Comparison of ENCODE assay signal across 8 cellular contexts in the genomic region with DNA sequence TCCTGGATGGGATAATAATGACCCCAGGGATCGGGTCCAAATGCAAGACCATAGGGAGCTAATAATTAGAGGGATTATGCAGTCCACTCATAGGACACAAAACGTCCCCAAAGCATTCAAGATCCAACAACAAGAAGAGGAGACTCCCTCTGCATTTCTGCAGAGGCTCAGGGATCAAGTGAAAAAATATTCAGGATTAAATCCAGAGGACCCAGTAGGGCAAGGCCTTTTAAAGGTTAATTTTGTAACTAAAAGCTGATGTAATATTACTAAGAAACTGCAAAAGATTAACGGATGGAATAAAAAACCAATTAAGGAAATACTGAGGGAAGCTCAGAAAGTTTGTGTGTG. TPM values are rescaled to one million over a fixed set of nuclear protein-coding genes. Genes with fewer than 3 reads are reported as not detected.
A peak's percentile ranks its signal among the peaks of the same experiment; 100 is the strongest.
DNase-seq lines count a peak whose midpoint lies in the region; ATAC-seq, FAIRE-seq and TF ChIP-seq lines count a peak whose summit lies in the region.

No MANE protein-coding gene starts in this region.

- TF ChIP-seq EP300 in suprapubic skin (IDR thresholded peaks at IDR 0.05), result no peak

- H3K9me3 Mint-ChIP-seq in T-helper 1 cell treated with Interleukin-12 subunit alpha and Interleukin-12 subunit beta and Interleukin-4 antibody, amounts not matched to agents 30 μg/mL and 1 μg/mL, for 36 hours, result no peaks in the 10 kb centered on the region
- H3K9me3 Mint-ChIP-seq in activated T-helper 1 cell treated with anti-CD3 and anti-CD28 coated beads, Interleukin-12 subunit alpha, Interleukin-12 subunit beta, Interleukin-2, Interleukin-4 antibody, amounts not matched to agents 30 ng/mL and 10 ng/mL and 1 ng/mL, durations not matched to agents 14 hours and 24 hours and 36 hours, result no peaks in the 10 kb centered on the region

- peak overlapping the region; percentile 85 to 87 for H3K27ac ChIP-seq in kidney (ENCODE audit: low read depth in 2 of 2, low read length in 2 of 2)
- H3K27ac ChIP-seq in suprapubic skin, result peak overlapping the region; percentile 51

- TF ChIP-seq POLR2A in suprapubic skin (IDR thresholded peaks at IDR 0.05), result no peak
- TF ChIP-seq POLR2A in GM12891 (IDR thresholded peaks at IDR 0.05; ENCODE audit: low read depth, low read length), result no peak

- no peak for TF ChIP-seq CTCF in kidney (IDR thresholded peaks at IDR 0.05; ENCODE audit: borderline replicate concordance, extremely low read depth, insufficient read depth)
- no peak for TF ChIP-seq CTCF in suprapubic skin (IDR thresholded peaks at IDR 0.05)

- H3K4me1 ChIP-seq in kidney (ENCODE audit: control insufficient read depth in 1 of 2, insufficient read depth in 1 of 2, low read depth in 1 of 2, low read length in 2 of 2), result peaks cover 14 to 17% of the 10 kb centered on the region in 2 donors
- peaks cover 43% of the 10 kb centered on the region for H3K4me1 ChIP-seq in suprapubic skin

- H3K36me3 Mint-ChIP-seq in T-helper 1 cell treated with Interleukin-12 subunit alpha and Interleukin-12 subunit beta and Interleukin-4 antibody, amounts not matched to agents 30 μg/mL and 1 μg/mL, for 36 hours (ENCODE audit: low read depth), result peaks cover 14% of the 10 kb centered on the region
- peaks cover 6% of the 10 kb centered on the region for H3K36me3 Mint-ChIP-seq in activated T-helper 1 cell treated with anti-CD3 and anti-CD28 coated beads, Interleukin-12 subunit alpha, Interleukin-12 subunit beta, Interleukin-2, Interleukin-4 antibody, amounts not matched to agents 30 ng/mL and 10 ng/mL and 1 ng/mL, durations not matched to agents 14 hours and 24 hours and 36 hours (ENCODE audit: low read depth)

- H3K4me1 Mint-ChIP-seq in T-helper 1 cell treated with Interleukin-12 subunit alpha and Interleukin-12 subunit beta and Interleukin-4 antibody, amounts not matched to agents 30 μg/mL and 1 μg/mL, for 36 hours (ENCODE audit: low read depth), result peaks cover 38% of the 10 kb centered on the region
- H3K4me1 Mint-ChIP-seq in activated T-helper 1 cell treated with anti-CD3 and anti-CD28 coated beads, Interleukin-12 subunit alpha, Interleukin-12 subunit beta, Interleukin-2, Interleukin-4 antibody, amounts not matched to agents 30 ng/mL and 10 ng/mL and 1 ng/mL, durations not matched to agents 14 hours and 24 hours and 36 hours (ENCODE audit: low read depth), result peaks cover 41% of the 10 kb centered on the region

- WGBS in suprapubic skin, result 12% methylated on average over 3 of the region's 3 CpGs

- peak overlapping the region; percentile 95 for H3K27ac Mint-ChIP-seq in T-helper 1 cell treated with Interleukin-12 subunit alpha and Interleukin-12 subunit beta and Interleukin-4 antibody, amounts not matched to agents 30 μg/mL and 1 μg/mL, for 36 hours
- peak overlapping the region; percentile 97 for H3K27ac Mint-ChIP-seq in activated T-helper 1 cell treated with anti-CD3 and anti-CD28 coated beads, Interleukin-12 subunit alpha, Interleukin-12 subunit beta, Interleukin-2, Interleukin-4 antibody, amounts not matched to agents 30 ng/mL and 10 ng/mL and 1 ng/mL, durations not matched to agents 14 hours and 24 hours and 36 hours

- H3K27me3 Mint-ChIP-seq in T-helper 1 cell treated with Interleukin-12 subunit alpha and Interleukin-12 subunit beta and Interleukin-4 antibody, amounts not matched to agents 30 μg/mL and 1 μg/mL, for 36 hours (ENCODE audit: low read depth), result no peaks in the 10 kb centered on the region
- H3K27me3 Mint-ChIP-seq in activated T-helper 1 cell treated with anti-CD3 and anti-CD28 coated beads, Interleukin-12 subunit alpha, Interleukin-12 subunit beta, Interleukin-2, Interleukin-4 antibody, amounts not matched to agents 30 ng/mL and 10 ng/mL and 1 ng/mL, durations not matched to agents 14 hours and 24 hours and 36 hours (ENCODE audit: insufficient read depth), result peaks cover 1% of the 10 kb centered on the region

- no peaks in the 10 kb centered on the region for H3K36me3 ChIP-seq in kidney (ENCODE audit: control insufficient read depth in 1 of 2, insufficient read depth in 2 of 2, low read length in 2 of 2)
- no peaks in the 10 kb centered on the region for H3K36me3 ChIP-seq in suprapubic skin

- H3K4me3 Mint-ChIP-seq in T-helper 1 cell treated with Interleukin-12 subunit alpha and Interleukin-12 subunit beta and Interleukin-4 antibody, amounts not matched to agents 30 μg/mL and 1 μg/mL, for 36 hours, result peak overlapping the region; percentile 97
- H3K4me3 Mint-ChIP-seq in activated T-helper 1 cell treated with anti-CD3 and anti-CD28 coated beads, Interleukin-12 subunit alpha, Interleukin-12 subunit beta, Interleukin-2, Interleukin-4 antibody, amounts not matched to agents 30 ng/mL and 10 ng/mL and 1 ng/mL, durations not matched to agents 14 hours and 24 hours and 36 hours, result peak overlapping the region; percentile 92

- H3K9ac ChIP-seq in kidney (ENCODE audit: low read length in 2 of 2), result peak overlapping the region in 1 of 2 donors; percentile 82

- peak overlapping the region in 1 of 2 donors; percentile 71 for H3K4me3 ChIP-seq in kidney (ENCODE audit: low read length in 2 of 2)
- peak overlapping the region; percentile 39 for H3K4me3 ChIP-seq in suprapubic skin

- FAIRE-seq in kidney (lab: Jason Lieb, UNC), result no peak
- FAIRE-seq in GM12891 (lab: Jason Lieb, UNC), result no peak

- DNase-seq in T-helper 1 cell, result no peak
- no peak for DNase-seq in activated T-helper 1 cell treated with anti-CD3 and anti-CD28 coated beads, Interleukin-12 subunit alpha, Interleukin-12 subunit beta, Interleukin-2, Interleukin-4 antibody, amounts not matched to agents 30 ng/mL and 10 ng/mL and 1 ng/mL, durations not matched to agents 14 hours and 24 hours and 36 hours (ENCODE audit: low spot score)
- DNase-seq in kidney, result no peak
- DNase-seq in suprapubic skin (ENCODE audit: low spot score in 2 of 2), result no peak
- no peak for DNase-seq in GM12891 (ENCODE audit: insufficient read length, low spot score)
- no peak for DNase-seq in AML-193 (lab: John Stamatoyannopoulos, UW)

- intact Hi-C loops in activated T-helper 1 cell treated with anti-CD3 and anti-CD28 coated beads, Interleukin-12 subunit alpha, Interleukin-12 subunit beta, Interleukin-2, Interleukin-4 antibody, amounts not matched to agents 30 ng/mL and 10 ng/mL and 1 ng/mL, durations not matched to agents 14 hours and 24 hours and 36 hours (cut with micrococcal nuclease), result loop anchor here (2.0 kb wide), 1 partner anchor 102 kb away; the partner anchor contains the start of gene PPP1R11
- intact Hi-C loops in kidney (cut with DNase I), result no loop called here

- ATAC-seq in HG02870 (IDR thresholded peaks at IDR 0.05; ENCODE audit: unreplicated experiment), result no peak

- no peaks in the 10 kb centered on the region for H3K9me3 ChIP-seq in kidney (ENCODE audit: control insufficient read depth in 1 of 2, low read length in 2 of 2)
- H3K9me3 ChIP-seq in suprapubic skin, result no peaks in the 10 kb centered on the region

- no peaks in the 10 kb centered on the region for H3K27me3 ChIP-seq in suprapubic skin

TF ChIP-seq in GM12891, 5 proteins besides CTCF, POLR2A, EP300 and RAD21:
- no peak for TF ChIP-seq POU2F2 (IDR thresholded peaks at IDR 0.05; ENCODE audit: low read depth, low read length)
- TF ChIP-seq PAX5 (IDR thresholded peaks at IDR 0.05; ENCODE audit: insufficient read depth, low read length, severe bottlenecking), result no peak
- TF ChIP-seq TAF1 (IDR thresholded peaks at IDR 0.05; ENCODE audit: low read depth, low read length), result no peak
- TF ChIP-seq POLR2AphosphoS5 (IDR thresholded peaks at IDR 0.05; ENCODE audit: low read depth, low read length), result no peak
- TF ChIP-seq SPI1 (IDR thresholded peaks at IDR 0.05; ENCODE audit: low read depth, low read length), result no peak

RNA-seq across cellular contexts. Expression of gene HLA-A, which starts 22.2 kb away (rescaled TPM):
- 1,482 and 1,503 TPM in 2 replicates for total RNA-seq in activated T-helper 1 cell treated with anti-CD3 and anti-CD28 coated beads, Interleukin-12 subunit alpha, Interleukin-12 subunit beta, Interleukin-2, Interleukin-4 antibody, amounts not matched to agents 30 ng/mL and 10 ng/mL and 1 ng/mL, durations not matched to agents 14 hours and 24 hours and 36 hours
- total RNA-seq in kidney (695 TPM), suprapubic skin (100 to 1,000 TPM; 455 to 546 (median 499) TPM)
- polyA plus RNA-seq in kidney (ENCODE audit: insufficient read depth, low read depth, low replicate concordance), result 1,143 TPM
- polyA plus RNA-seq in GM12891 (2012; ENCODE audit: low read depth, missing spikeins), result 908 TPM
